1 cellular context compared by ENCODE assay signal in the genomic region with DNA sequence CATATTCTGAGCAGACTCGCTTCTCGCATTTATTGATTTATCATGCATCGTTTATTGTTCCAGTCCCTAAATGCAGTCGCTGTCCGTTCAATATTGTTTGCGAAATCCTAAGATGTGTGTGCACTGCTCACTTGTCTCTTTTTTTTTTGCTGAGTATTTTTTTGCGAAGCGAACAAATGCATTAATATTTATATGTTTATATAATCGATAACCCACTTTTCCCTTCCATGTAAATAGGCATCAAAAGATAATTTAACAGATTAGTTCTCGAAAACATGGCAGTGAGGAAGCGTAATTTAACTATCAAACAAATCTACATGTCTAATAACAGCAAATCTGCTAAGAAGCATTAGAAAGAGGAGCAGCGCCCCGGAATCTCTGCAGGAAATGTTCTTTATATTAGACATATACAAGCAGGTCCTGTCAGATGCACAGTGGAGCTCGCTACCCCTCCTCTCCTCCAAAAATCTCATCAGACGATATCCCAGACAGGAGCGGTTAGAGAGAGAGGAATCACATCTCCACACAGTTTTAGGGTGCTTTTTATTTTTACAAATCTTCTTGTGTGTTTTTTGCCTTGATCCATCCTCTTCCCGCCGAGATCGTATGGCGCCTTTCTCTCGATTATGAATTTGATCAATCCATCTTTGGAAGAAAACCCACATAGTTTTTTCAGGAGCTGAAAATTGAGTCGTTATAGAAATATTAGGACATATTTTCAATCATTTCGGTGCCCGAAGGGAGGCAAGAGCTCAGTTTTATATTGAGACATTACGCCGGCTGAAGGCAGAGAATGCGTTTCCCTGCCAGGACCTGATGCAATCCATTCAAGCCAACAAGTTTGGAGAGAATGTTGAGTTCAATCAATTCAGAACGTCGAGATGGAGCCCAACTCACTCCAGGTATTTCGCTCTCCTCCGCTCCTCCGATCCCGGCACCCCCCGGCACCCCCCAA.
A peak's percentile ranks its signal among the peaks of the same experiment; 100 is the strongest.
TF ChIP-seq lines count a peak whose summit lies in the region.

A gene with protein sequence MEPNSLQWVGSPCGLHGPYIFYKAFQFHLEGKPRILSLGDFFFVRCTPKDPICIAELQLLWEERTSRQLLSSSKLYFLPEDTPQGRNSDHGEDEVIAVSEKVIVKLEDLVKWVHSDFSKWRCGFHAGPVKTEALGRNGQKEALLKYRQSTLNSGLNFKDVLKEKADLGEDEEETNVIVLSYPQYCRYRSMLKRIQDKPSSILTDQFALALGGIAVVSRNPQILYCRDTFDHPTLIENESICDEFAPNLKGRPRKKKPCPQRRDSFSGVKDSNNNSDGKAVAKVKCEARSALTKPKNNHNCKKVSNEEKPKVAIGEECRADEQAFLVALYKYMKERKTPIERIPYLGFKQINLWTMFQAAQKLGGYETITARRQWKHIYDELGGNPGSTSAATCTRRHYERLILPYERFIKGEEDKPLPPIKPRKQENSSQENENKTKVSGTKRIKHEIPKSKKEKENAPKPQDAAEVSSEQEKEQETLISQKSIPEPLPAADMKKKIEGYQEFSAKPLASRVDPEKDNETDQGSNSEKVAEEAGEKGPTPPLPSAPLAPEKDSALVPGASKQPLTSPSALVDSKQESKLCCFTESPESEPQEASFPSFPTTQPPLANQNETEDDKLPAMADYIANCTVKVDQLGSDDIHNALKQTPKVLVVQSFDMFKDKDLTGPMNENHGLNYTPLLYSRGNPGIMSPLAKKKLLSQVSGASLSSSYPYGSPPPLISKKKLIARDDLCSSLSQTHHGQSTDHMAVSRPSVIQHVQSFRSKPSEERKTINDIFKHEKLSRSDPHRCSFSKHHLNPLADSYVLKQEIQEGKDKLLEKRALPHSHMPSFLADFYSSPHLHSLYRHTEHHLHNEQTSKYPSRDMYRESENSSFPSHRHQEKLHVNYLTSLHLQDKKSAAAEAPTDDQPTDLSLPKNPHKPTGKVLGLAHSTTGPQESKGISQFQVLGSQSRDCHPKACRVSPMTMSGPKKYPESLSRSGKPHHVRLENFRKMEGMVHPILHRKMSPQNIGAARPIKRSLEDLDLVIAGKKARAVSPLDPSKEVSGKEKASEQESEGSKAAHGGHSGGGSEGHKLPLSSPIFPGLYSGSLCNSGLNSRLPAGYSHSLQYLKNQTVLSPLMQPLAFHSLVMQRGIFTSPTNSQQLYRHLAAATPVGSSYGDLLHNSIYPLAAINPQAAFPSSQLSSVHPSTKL (plus strand): TSS at position 871 of the 955 bp plus-strand sequence. CDS start 11 bp downstream, at position 882.

TF ChIP-seq in K562, 482 proteins besides CTCF, POLR2A, EP300 and RAD21:
- TF ChIP-seq, protein P1, sequence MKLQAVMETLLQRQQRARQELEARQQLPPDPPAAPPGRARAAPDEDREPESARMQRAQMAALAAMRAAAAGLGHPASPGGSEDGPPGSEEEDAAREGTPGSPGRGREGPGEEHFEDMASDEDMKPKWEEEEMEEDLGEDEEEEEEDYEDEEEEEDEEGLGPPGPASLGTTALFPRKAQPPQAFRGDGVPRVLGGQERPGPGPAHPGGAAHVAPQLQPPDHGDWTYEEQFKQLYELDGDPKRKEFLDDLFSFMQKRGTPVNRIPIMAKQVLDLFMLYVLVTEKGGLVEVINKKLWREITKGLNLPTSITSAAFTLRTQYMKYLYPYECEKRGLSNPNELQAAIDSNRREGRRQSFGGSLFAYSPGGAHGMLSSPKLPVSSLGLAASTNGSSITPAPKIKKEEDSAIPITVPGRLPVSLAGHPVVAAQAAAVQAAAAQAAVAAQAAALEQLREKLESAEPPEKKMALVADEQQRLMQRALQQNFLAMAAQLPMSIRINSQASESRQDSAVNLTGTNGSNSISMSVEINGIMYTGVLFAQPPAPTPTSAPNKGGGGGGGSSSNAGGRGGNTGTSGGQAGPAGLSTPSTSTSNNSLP (IDR thresholded peaks at IDR 0.05; ENCODE audit: borderline replicate concordance, low read depth, low read length): peak; percentile 55
- TF ChIP-seq PHF8 (IDR thresholded peaks at IDR 0.05; ENCODE audit: borderline replicate concordance, low read length): peak; percentile 3; the same call in 1 of the 2 replicates
- no peak; the same call in 1 of the 2 replicates for TF ChIP-seq SOX6 (IDR thresholded peaks at IDR 0.05)
- no peak for TF ChIP-seq CXXC5 (CRISPR knock-in tag; IDR thresholded peaks at IDR 0.05)
- TF ChIP-seq SMARCC2 (IDR thresholded peaks at IDR 0.05; ENCODE audit: low read depth): no peak
- 0 out of 2 replicates have a peak, but pooled peaks have one; percentile 47 for TF ChIP-seq MTA3 (IDR thresholded peaks at IDR 0.05; ENCODE audit: borderline replicate concordance)
- TF ChIP-seq TBP (optimal IDR thresholded peaks at IDR 0.05; ENCODE audit: low read depth, low read length): no peak
- peak; percentile 71; the same call in 1 of the 2 replicates for TF ChIP-seq ZNF316 (IDR thresholded peaks at IDR 0.05)
- peak; percentile 52 for TF ChIP-seq RAD51 (IDR thresholded peaks at IDR 0.05; ENCODE audit: borderline replicate concordance, low read depth)
- no peak for TF ChIP-seq BRD4 (IDR thresholded peaks at IDR 0.05)
- 0 out of 4 replicates have a peak, but pooled peaks of 1 of the 2 experiments have one; percentile 21 for TF ChIP-seq RCOR1 (IDR thresholded peaks at IDR 0.05; ENCODE audit: borderline replicate concordance in 1 of 2, low read depth in 2 of 2, low read length in 2 of 2)
- no peak for TF ChIP-seq SAFB2 (IDR thresholded peaks at IDR 0.05; ENCODE audit: borderline replicate concordance, low read depth, low read length, severe bottlenecking)
- TF ChIP-seq ARNT (IDR thresholded peaks at IDR 0.05): peak in 1 of 2 experiments; percentile 72; a peak in 1 of 4 replicates
- TF ChIP-seq PHF21A (IDR thresholded peaks at IDR 0.05; ENCODE audit: borderline replicate concordance, low read depth): peak; percentile 91
- TF ChIP-seq TCF3 (CRISPR knock-in tag; IDR thresholded peaks at IDR 0.05): no peak
- TF ChIP-seq, protein P2, sequence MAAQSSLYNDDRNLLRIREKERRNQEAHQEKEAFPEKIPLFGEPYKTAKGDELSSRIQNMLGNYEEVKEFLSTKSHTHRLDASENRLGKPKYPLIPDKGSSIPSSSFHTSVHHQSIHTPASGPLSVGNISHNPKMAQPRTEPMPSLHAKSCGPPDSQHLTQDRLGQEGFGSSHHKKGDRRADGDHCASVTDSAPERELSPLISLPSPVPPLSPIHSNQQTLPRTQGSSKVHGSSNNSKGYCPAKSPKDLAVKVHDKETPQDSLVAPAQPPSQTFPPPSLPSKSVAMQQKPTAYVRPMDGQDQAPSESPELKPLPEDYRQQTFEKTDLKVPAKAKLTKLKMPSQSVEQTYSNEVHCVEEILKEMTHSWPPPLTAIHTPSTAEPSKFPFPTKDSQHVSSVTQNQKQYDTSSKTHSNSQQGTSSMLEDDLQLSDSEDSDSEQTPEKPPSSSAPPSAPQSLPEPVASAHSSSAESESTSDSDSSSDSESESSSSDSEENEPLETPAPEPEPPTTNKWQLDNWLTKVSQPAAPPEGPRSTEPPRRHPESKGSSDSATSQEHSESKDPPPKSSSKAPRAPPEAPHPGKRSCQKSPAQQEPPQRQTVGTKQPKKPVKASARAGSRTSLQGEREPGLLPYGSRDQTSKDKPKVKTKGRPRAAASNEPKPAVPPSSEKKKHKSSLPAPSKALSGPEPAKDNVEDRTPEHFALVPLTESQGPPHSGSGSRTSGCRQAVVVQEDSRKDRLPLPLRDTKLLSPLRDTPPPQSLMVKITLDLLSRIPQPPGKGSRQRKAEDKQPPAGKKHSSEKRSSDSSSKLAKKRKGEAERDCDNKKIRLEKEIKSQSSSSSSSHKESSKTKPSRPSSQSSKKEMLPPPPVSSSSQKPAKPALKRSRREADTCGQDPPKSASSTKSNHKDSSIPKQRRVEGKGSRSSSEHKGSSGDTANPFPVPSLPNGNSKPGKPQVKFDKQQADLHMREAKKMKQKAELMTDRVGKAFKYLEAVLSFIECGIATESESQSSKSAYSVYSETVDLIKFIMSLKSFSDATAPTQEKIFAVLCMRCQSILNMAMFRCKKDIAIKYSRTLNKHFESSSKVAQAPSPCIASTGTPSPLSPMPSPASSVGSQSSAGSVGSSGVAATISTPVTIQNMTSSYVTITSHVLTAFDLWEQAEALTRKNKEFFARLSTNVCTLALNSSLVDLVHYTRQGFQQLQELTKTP (IDR thresholded peaks at IDR 0.05; ENCODE audit: low read depth in 1 of 2, partially characterized antibody in 2 of 2): peak in 1 of 2 experiments; percentile 94
- peak; percentile 10; the same call in 1 of the 2 replicates for TF ChIP-seq TEAD4 (IDR thresholded peaks at IDR 0.05; ENCODE audit: low read length)
- no peak for TF ChIP-seq TEAD4 (CRISPR knock-in tag; IDR thresholded peaks at IDR 0.05; ENCODE audit: borderline replicate concordance)
- TF ChIP-seq NFIC (IDR thresholded peaks at IDR 0.05): peak; percentile 99
- TF ChIP-seq ETV5 (CRISPR knock-in tag; IDR thresholded peaks at IDR 0.05; ENCODE audit: low read depth): no peak
- no peak for TF ChIP-seq SMAD3 (CRISPR knock-in tag; conservative IDR thresholded peaks at IDR 0.05)
- 0 out of 2 replicates have a peak, but pooled peaks have one; percentile 67 for TF ChIP-seq TOE1 (IDR thresholded peaks at IDR 0.05; ENCODE audit: borderline replicate concordance)
- no peak for TF ChIP-seq TOE1 (CRISPR knock-in tag; IDR thresholded peaks at IDR 0.05; ENCODE audit: borderline replicate concordance, low read depth)
- TF ChIP-seq CEBPG (CRISPR knock-in tag; IDR thresholded peaks at IDR 0.05): no peak; the same call in 1 of the 2 replicates
- peak; percentile 66 to 82 for TF ChIP-seq CEBPG (tag; conservative IDR thresholded peaks at IDR 0.05 in 1 of 2, IDR thresholded peaks at IDR 0.05 in 1 of 2)
- TF ChIP-seq SMAD4 (CRISPR knock-in tag; conservative IDR thresholded peaks at IDR 0.05): no peak
- 0 out of 2 replicates have a peak, but pooled peaks have one; percentile 15 for TF ChIP-seq MEF2A (IDR thresholded peaks at IDR 0.05; ENCODE audit: control insufficient read depth, low read depth, low read length)
- TF ChIP-seq, protein P3, sequence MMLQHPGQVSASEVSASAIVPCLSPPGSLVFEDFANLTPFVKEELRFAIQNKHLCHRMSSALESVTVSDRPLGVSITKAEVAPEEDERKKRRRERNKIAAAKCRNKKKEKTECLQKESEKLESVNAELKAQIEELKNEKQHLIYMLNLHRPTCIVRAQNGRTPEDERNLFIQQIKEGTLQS (IDR thresholded peaks at IDR 0.05): peak; percentile 31; the same call in 1 of the 2 replicates
- TF ChIP-seq, protein P3 (CRISPR knock-in tag; conservative IDR thresholded peaks at IDR 0.05): no peak
- no peak for TF ChIP-seq FOXK1 (CRISPR knock-in tag; IDR thresholded peaks at IDR 0.05; ENCODE audit: borderline replicate concordance)
- TF ChIP-seq RBM25 (IDR thresholded peaks at IDR 0.05; ENCODE audit: low read depth, low read length, severe bottlenecking): peak; percentile 67
- TF ChIP-seq ZNF445 (CRISPR knock-in tag; IDR thresholded peaks at IDR 0.05; ENCODE audit: low read depth): 0 out of 2 replicates have a peak, but pooled peaks have one; percentile 67
- 0 out of 2 replicates have a peak, but pooled peaks have one; percentile 13 for TF ChIP-seq C11orf30 (IDR thresholded peaks at IDR 0.05; ENCODE audit: low read depth)
